Comparison of ENCODE assay signal across 28 cellular contexts in the genomic region with DNA sequence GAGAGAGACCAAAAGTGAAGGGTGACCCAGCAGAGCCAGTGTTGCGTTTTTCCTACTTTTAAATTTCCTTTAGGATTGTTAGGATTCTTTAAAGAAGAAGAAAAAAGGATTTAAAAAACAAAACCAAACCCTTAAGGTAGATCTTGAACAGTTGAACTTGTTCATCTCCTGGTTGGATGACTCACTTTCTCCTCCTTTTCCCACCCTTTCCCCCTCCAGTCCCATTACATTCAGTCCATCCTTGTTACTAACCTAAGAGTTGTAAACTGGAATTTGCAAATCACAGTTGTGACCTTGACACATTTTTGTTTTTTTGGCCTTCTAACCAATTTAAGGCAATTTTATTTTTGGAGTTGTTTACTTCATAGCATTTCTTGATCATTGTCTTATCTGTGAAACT.
A peak's percentile ranks its signal among the peaks of the same experiment; 100 is the strongest.
DNase-seq lines count a peak whose midpoint lies in the region; ATAC-seq, FAIRE-seq and TF ChIP-seq lines count a peak whose summit lies in the region.
"Had no signal": no experiment of that assay in that cellular context is flagged by ENCODE, and none has a peak within 500 bp of the region (broad histone marks: within the 10 kb centered on the region; RNA-seq: fewer than 3 reads in every experiment).

No MANE protein-coding gene starts in this region.

- H2AFZ ChIP-seq in hepatocyte, result no peak overlapping the region
- H2AFZ ChIP-seq: parathyroid adenoma had no signal

- H3K4me1 Mint-ChIP-seq in WTC11, result peaks cover 38% of the 10 kb centered on the region

- no peaks in the 10 kb centered on the region for H4K20me1 ChIP-seq in hepatocyte (ENCODE audit: insufficient read depth, poor library complexity, severe bottlenecking)
- H4K20me1 ChIP-seq: BLaER1 treated with 17β-estradiol and CSF1 and Interleukin-3, amounts not matched to agents 10 nM and 100 nM had no signal

- peaks cover 23% of the 10 kb centered on the region for H3K36me3 Mint-ChIP-seq in WTC11

- TF ChIP-seq CTCF in A549 (IDR thresholded peaks at IDR 0.05) (no peak), WTC11 (IDR thresholded peaks at IDR 0.05) (no peak), hepatocyte (IDR thresholded peaks at IDR 0.05; ENCODE audit: poor library complexity) (no peak), tibial nerve (IDR thresholded peaks at IDR 0.05) (no peak)

- POLR2A ChIA-PET in A549 (lab: Yijun Ruan, JAX) (no interaction called here), WTC11 (lab: Charles Lee) (no interaction called here)

- H3K27me3 ChIP-seq in hepatocyte (no peaks in the 10 kb centered on the region), tibial nerve (no peaks in the 10 kb centered on the region)
- H3K27me3 ChIP-seq: BLaER1 treated with 17β-estradiol and CSF1 and Interleukin-3, amounts not matched to agents 10 nM and 100 nM; colonic mucosa; right atrium auricular region; spleen; upper lobe of right lung had no signal

- TF ChIP-seq RAD21 in A549 (conservative IDR thresholded peaks at IDR 0.05 in 1 of 2, IDR thresholded peaks at IDR 0.05 in 1 of 2), result no peak

- no peak for TF ChIP-seq EP300 in A549 (IDR thresholded peaks at IDR 0.05)
- TF ChIP-seq EP300 in tibial nerve (IDR thresholded peaks at IDR 0.05), result no peak

- H3K79me2 ChIP-seq in hepatocyte, result no peaks in the 10 kb centered on the region
- H3K79me2 ChIP-seq: parathyroid adenoma had no signal

- peak overlapping the region; percentile 80 for H3K27ac Mint-ChIP-seq in WTC11
- H3K27ac Mint-ChIP-seq: activated B cell treated with CpG ODN at 0.5 μM for 24 hours; activated naive CD4-positive, alpha-beta T cell treated with anti-CD3 and anti-CD28 coated beads, Interleukin-2, amount 50 U/mL, for 24 hours; activated T-helper 17 cell treated with anti-CD3 and anti-CD28 coated beads, Interleukin-2, amount 50 U/mL, for 72 hours; endodermal cell; IgD-negative memory B cell; nephron progenitor cell had no signal

- no peaks in the 10 kb centered on the region for H3K36me3 ChIP-seq in hepatocyte (replicated peaks; ENCODE audit: insufficient read depth, low read depth)
- H3K36me3 ChIP-seq in tibial nerve, result peaks cover 0 to 37% (median 0%) of the 10 kb centered on the region in 3 donors
- H3K36me3 ChIP-seq: colonic mucosa, right atrium auricular region, upper lobe of right lung had no signal

- peaks cover 45% of the 10 kb centered on the region for H3K4me1 ChIP-seq in A549
- H3K4me1 ChIP-seq in hepatocyte (ENCODE audit: insufficient read depth), result peaks cover 26% of the 10 kb centered on the region
- H3K4me1 ChIP-seq in tibial nerve, result peaks cover 0 to 71% (median 17%) of the 10 kb centered on the region in 4 donors
- H3K4me1 ChIP-seq: colonic mucosa had no signal

- H3K9me2 ChIP-seq in hepatocyte (replicated peaks; ENCODE audit: insufficient read depth), result no peaks in the 10 kb centered on the region

- 87% methylated on average over 1 of the region's 1 CpG for WGBS in A549 (ENCODE audit: missing lambda C conversion rate)
- 95% methylated on average over 1 of the region's 1 CpG for whole genome bisulfite sequencing in hepatocyte (ENCODE audit: low lambda C conversion rate, missing lambda C conversion rate)
- WGBS in tibial nerve, 2 donors, result 95 to 97% methylated on average over 1 of the region's 1 CpG

- CTCF ChIA-PET in A549 (lab: Yijun Ruan, JAX) (no interaction called here), WTC11 (lab: Charles Lee) (no interaction called here)

- H3K4me2 ChIP-seq in A549 (no peak overlapping the region), hepatocyte (no peak overlapping the region)

- no peak overlapping the region for H3K27ac ChIP-seq in A549
- peak overlapping the region; percentile 10 for H3K27ac ChIP-seq in hepatocyte
- H3K27ac ChIP-seq in tibial nerve, result no peak overlapping the region
- H3K27ac ChIP-seq: colonic mucosa, parathyroid adenoma, spleen, upper lobe of right lung had no signal

- DNase-seq in A549 (ENCODE audit: low read depth in 1 of 2, low spot score in 1 of 2) (no peak), GM12892 (ENCODE audit: insufficient read length) (no peak), WTC11 (ENCODE audit: low spot score) (no peak), hepatocyte (ENCODE audit: low spot score) (no peak), NCI-H187 treated with DMSO at 0.1 percent for 48 hours (lab: John Stamatoyannopoulos, UW) (no peak), DMS53 treated with DMSO at 0.1 percent for 48 hours (lab: John Stamatoyannopoulos, UW; ENCODE audit: unreplicated experiment) (no peak), tibial nerve (ENCODE audit: low spot score in 2 of 2) (no peak)
- DNase-seq: activated B cell treated with CpG ODN at 0.5 μM for 24 hours; activated CD4-positive, alpha-beta T cell treated with anti-CD3 and anti-CD28 coated beads, Interleukin-2, amount 50 U/mL, for 48 hours; anterior cingulate cortex; Calu3; colonic mucosa; endodermal cell; kidney; NCI-H1092 treated with DMSO at 0.1 percent for 48 hours; NCI-H187; NCI-H524; nephron progenitor cell; spleen; stimulated activated CD4-positive, alpha-beta T cell treated with anti-CD3 and anti-CD28 coated beads, Interleukin-2, amount 100 ng/mL, for 48 hours; upper lobe of right lung had no signal

- H3K9me3 ChIP-seq in A549 (no peaks in the 10 kb centered on the region), hepatocyte (ENCODE audit: low read depth) (no peaks in the 10 kb centered on the region), tibial nerve (no peaks in the 10 kb centered on the region)
- H3K9me3 ChIP-seq: colonic mucosa, right atrium auricular region, spleen, upper lobe of right lung had no signal

- H3K4me3 Mint-ChIP-seq in WTC11, result no peak overlapping the region
- H3K4me3 Mint-ChIP-seq: activated B cell treated with CpG ODN at 0.5 μM for 24 hours; activated naive CD4-positive, alpha-beta T cell treated with anti-CD3 and anti-CD28 coated beads, Interleukin-2, amount 50 U/mL, for 24 hours; activated T-helper 17 cell treated with anti-CD3 and anti-CD28 coated beads, Interleukin-2, amount 50 U/mL, for 72 hours; endodermal cell; IgD-negative memory B cell; nephron progenitor cell had no signal

- no peak for ATAC-seq in A549
- no peak for ATAC-seq in WTC11
- no peak for ATAC-seq in activated CD4-positive, CD25-positive, alpha-beta regulatory T cell treated with anti-CD3 and anti-CD28 coated beads, Interleukin-2, amount 50 U/mL, for 24 hours
- ATAC-seq: activated T-helper 17 cell treated with anti-CD3 and anti-CD28 coated beads, Interleukin-2, amount 50 U/mL, for 72 hours had no signal

- TF ChIP-seq POLR2A in A549 (IDR thresholded peaks at IDR 0.05; ENCODE audit: low read length) (no peak), GM12892 (IDR thresholded peaks at IDR 0.05; ENCODE audit: low read depth, low read length) (0 out of 2 replicates have a peak, but pooled peaks have one; percentile 11), tibial nerve (IDR thresholded peaks at IDR 0.05) (no peak)

- H3K4me3 ChIP-seq in A549 (no peak overlapping the region), hepatocyte (no peak overlapping the region), tibial nerve (no peak overlapping the region)
- H3K4me3 ChIP-seq: BLaER1 treated with 17β-estradiol and CSF1 and Interleukin-3, amounts not matched to agents 10 nM and 100 nM; colonic mucosa; right atrium auricular region; spleen; upper lobe of right lung had no signal

- no peaks in the 10 kb centered on the region for H3K27me3 Mint-ChIP-seq in WTC11 (ENCODE audit: low read depth)
- H3K27me3 Mint-ChIP-seq: activated B cell treated with CpG ODN at 0.5 μM for 24 hours; activated naive CD4-positive, alpha-beta T cell treated with anti-CD3 and anti-CD28 coated beads, Interleukin-2, amount 50 U/mL, for 24 hours; activated T-helper 17 cell treated with anti-CD3 and anti-CD28 coated beads, Interleukin-2, amount 50 U/mL, for 72 hours; IgD-negative memory B cell had no signal

- no peak for FAIRE-seq in A549 (lab: Jason Lieb, UNC)
- FAIRE-seq in GM12892 (lab: Jason Lieb, UNC), result no peak
- FAIRE-seq: kidney had no signal

- no peaks in the 10 kb centered on the region for H3K9me3 Mint-ChIP-seq in WTC11
- H3K9me3 Mint-ChIP-seq: activated B cell treated with CpG ODN at 0.5 μM for 24 hours; activated naive CD4-positive, alpha-beta T cell treated with anti-CD3 and anti-CD28 coated beads, Interleukin-2, amount 50 U/mL, for 24 hours; activated T-helper 17 cell treated with anti-CD3 and anti-CD28 coated beads, Interleukin-2, amount 50 U/mL, for 72 hours; endodermal cell; IgD-negative memory B cell; nephron progenitor cell had no signal

TF ChIP-seq in A549, 52 proteins besides CTCF, POLR2A, EP300 and RAD21:
- TF ChIP-seq FOSL2 (IDR thresholded peaks at IDR 0.05) (no peak), FOSL2 (CRISPR knock-in tag; IDR thresholded peaks at IDR 0.05) (peak; percentile 17; the same call in 1 of the 2 replicates), KDM1A (IDR thresholded peaks at IDR 0.05; ENCODE audit: low read depth) (no peak), JUN (IDR thresholded peaks at IDR 0.05) (no peak)
- TF ChIP-seq, protein P1, sequence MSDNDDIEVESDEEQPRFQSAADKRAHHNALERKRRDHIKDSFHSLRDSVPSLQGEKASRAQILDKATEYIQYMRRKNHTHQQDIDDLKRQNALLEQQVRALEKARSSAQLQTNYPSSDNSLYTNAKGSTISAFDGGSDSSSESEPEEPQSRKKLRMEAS (IDR thresholded peaks at IDR 0.05), result no peak
- TF ChIP-seq, protein P2, sequence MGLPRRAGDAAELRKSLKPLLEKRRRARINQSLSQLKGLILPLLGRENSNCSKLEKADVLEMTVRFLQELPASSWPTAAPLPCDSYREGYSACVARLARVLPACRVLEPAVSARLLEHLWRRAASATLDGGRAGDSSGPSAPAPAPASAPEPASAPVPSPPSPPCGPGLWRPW (IDR thresholded peaks at IDR 0.05), result no peak
TF ChIP-seq in A549: peak in this region for 1.

TF ChIP-seq in WTC11, 78 proteins besides CTCF, POLR2A, EP300 and RAD21 (continues in another document):
- no peak for TF ChIP-seq ETV6 (CRISPR knock-in tag; IDR thresholded peaks at IDR 0.05)
- TF ChIP-seq, protein P3, sequence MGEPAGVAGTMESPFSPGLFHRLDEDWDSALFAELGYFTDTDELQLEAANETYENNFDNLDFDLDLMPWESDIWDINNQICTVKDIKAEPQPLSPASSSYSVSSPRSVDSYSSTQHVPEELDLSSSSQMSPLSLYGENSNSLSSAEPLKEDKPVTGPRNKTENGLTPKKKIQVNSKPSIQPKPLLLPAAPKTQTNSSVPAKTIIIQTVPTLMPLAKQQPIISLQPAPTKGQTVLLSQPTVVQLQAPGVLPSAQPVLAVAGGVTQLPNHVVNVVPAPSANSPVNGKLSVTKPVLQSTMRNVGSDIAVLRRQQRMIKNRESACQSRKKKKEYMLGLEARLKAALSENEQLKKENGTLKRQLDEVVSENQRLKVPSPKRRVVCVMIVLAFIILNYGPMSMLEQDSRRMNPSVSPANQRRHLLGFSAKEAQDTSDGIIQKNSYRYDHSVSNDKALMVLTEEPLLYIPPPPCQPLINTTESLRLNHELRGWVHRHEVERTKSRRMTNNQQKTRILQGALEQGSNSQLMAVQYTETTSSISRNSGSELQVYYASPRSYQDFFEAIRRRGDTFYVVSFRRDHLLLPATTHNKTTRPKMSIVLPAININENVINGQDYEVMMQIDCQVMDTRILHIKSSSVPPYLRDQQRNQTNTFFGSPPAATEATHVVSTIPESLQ (CRISPR knock-in tag; IDR thresholded peaks at IDR 0.05), result no peak
